In the genomic region with DNA sequence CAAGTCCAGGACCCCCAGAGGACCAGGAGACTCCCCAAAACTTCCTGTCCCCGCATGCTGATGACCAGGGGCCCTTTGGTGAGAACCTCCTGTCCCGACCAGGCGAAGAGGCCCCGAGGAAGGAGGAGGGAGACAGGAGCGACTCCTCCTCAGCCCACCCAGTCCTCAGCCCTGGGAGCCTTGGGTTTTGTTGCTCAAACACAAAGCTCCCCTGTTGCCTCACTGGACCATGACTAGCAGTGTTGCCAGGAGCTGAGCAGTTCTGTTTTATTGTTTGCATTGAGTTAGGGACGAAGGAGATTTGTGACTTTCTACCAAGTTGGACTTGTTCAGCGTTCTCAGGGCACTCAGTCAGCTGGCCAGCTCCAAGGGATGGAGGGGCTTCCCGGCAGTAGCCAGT, we compare ENCODE assay signal across 1 cellular context.
TF ChIP-seq lines count a peak whose summit lies in the region.

No MANE protein-coding gene starts in this region.

TF ChIP-seq in H1, 55 proteins besides CTCF, POLR2A, EP300 and RAD21:
- TF ChIP-seq CHD2 (IDR thresholded peaks at IDR 0.05; ENCODE audit: low read length) (no peak), PHF8 (conservative IDR thresholded peaks at IDR 0.05; ENCODE audit: low read depth, low read length) (no peak), CBX5 (IDR thresholded peaks at IDR 0.05; ENCODE audit: low read depth, low read length) (no peak), POLR2AphosphoS5 (IDR thresholded peaks at IDR 0.05; ENCODE audit: low read depth, low read length) (no peak), MAX (IDR thresholded peaks at IDR 0.05) (no peak), TAF7 (optimal IDR thresholded peaks at IDR 0.05; ENCODE audit: borderline replicate concordance, low read depth, low read length) (no peak), POU5F1 (IDR thresholded peaks at IDR 0.05; ENCODE audit: low read depth, low read length) (no peak), ZNF274 (IDR thresholded peaks at IDR 0.05; ENCODE audit: borderline replicate concordance, extremely low read depth, low read length) (no peak), BACH1 (IDR thresholded peaks at IDR 0.05; ENCODE audit: low read length) (no peak)
